ENCODE assay signal across 1 cellular context in the genomic region with DNA sequence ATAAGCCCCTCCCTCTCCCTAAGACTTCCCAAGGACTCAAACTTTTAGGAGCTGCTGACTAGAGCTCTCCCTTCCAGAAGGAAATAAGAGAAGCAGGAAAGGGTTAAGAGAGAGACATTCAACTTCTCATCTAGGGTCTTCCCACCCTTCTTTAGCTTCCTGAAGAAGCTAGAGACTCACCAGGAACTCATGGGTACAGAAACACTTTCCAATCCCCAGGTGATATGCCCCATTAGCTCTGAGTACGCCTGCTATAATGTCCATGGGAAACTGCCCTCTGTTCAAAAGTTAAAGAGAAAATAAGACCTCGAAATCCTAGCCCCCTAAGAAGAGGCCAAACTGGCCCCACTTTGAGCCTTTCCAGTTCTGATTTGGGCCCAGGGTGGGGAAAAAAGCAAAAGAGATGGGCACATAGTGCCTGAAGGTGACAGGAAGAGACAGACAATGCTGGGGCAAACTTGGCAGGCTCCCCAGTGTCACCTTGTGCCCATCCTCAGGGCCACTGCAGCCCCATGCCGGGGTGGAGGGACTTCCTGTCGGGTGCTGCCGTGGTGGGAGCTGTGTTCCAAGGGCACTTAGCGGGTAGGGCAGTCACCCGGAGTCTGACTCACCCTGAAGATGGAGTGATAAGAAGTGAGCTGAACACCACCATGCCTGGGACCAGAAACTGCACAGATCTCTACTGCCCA.
TF ChIP-seq lines count a peak whose summit lies in the region.

No MANE protein-coding gene starts in this region.

TF ChIP-seq in K562, 482 proteins besides CTCF, POLR2A, EP300 and RAD21 (continued from another document):
- TF ChIP-seq, protein P1, sequence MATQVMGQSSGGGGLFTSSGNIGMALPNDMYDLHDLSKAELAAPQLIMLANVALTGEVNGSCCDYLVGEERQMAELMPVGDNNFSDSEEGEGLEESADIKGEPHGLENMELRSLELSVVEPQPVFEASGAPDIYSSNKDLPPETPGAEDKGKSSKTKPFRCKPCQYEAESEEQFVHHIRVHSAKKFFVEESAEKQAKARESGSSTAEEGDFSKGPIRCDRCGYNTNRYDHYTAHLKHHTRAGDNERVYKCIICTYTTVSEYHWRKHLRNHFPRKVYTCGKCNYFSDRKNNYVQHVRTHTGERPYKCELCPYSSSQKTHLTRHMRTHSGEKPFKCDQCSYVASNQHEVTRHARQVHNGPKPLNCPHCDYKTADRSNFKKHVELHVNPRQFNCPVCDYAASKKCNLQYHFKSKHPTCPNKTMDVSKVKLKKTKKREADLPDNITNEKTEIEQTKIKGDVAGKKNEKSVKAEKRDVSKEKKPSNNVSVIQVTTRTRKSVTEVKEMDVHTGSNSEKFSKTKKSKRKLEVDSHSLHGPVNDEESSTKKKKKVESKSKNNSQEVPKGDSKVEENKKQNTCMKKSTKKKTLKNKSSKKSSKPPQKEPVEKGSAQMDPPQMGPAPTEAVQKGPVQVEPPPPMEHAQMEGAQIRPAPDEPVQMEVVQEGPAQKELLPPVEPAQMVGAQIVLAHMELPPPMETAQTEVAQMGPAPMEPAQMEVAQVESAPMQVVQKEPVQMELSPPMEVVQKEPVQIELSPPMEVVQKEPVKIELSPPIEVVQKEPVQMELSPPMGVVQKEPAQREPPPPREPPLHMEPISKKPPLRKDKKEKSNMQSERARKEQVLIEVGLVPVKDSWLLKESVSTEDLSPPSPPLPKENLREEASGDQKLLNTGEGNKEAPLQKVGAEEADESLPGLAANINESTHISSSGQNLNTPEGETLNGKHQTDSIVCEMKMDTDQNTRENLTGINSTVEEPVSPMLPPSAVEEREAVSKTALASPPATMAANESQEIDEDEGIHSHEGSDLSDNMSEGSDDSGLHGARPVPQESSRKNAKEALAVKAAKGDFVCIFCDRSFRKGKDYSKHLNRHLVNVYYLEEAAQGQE (CRISPR knock-in tag; IDR thresholded peaks at IDR 0.05; ENCODE audit: low read depth): 0 out of 2 replicates have a peak, but pooled peaks have one; percentile 31
- TF ChIP-seq ZFP36 (IDR thresholded peaks at IDR 0.05; ENCODE audit: low read depth, low read length, partially characterized antibody) (peak; percentile 11), ZKSCAN8 (CRISPR knock-in tag; IDR thresholded peaks at IDR 0.05) (peak; percentile 43; the same call in 1 of the 2 replicates), ZNF584 (CRISPR knock-in tag; IDR thresholded peaks at IDR 0.05; ENCODE audit: low read depth) (peak; percentile 74; the same call in 1 of the 2 replicates), DIDO1 (tag; IDR thresholded peaks at IDR 0.05; ENCODE audit: low read depth) (no peak), CXXC5 (CRISPR knock-in tag; IDR thresholded peaks at IDR 0.05) (peak; percentile 55), ZNF347 (CRISPR knock-in tag; IDR thresholded peaks at IDR 0.05; ENCODE audit: low read depth) (no peak), ARID1B (IDR thresholded peaks at IDR 0.05) (peak; percentile 84), MYNN (IDR thresholded peaks at IDR 0.05) (peak; percentile 93), MYNN (CRISPR knock-in tag; IDR thresholded peaks at IDR 0.05) (no peak), ELF2 (CRISPR knock-in tag; IDR thresholded peaks at IDR 0.05) (peak; percentile 40; the same call in 1 of the 2 replicates), FOXP1 (CRISPR knock-in tag; IDR thresholded peaks at IDR 0.05) (peak; percentile 58; the same call in 1 of the 2 replicates), ZBTB8A (IDR thresholded peaks at IDR 0.05; ENCODE audit: partially characterized antibody) (no peak), ZNF311 (CRISPR knock-in tag; IDR thresholded peaks at IDR 0.05) (0 out of 2 replicates have a peak, but pooled peaks have one; percentile 18), JUN (IDR thresholded peaks at IDR 0.05; ENCODE audit: borderline replicate concordance, low read depth, low read length) (peak; percentile 92), JUN (CRISPR knock-in tag; IDR thresholded peaks at IDR 0.05; ENCODE audit: borderline replicate concordance) (peak; percentile 88; the same call in 1 of the 2 replicates), FOS (IDR thresholded peaks at IDR 0.05; ENCODE audit: extremely low read depth, insufficient read length) (peak; percentile 75), MTA3 (IDR thresholded peaks at IDR 0.05; ENCODE audit: borderline replicate concordance) (peak; percentile 78; the same call in 1 of the 2 replicates), FIP1L1 (IDR thresholded peaks at IDR 0.05; ENCODE audit: low read depth, low read length, poor library complexity, severe bottlenecking) (no peak), GATA2 (CRISPR knock-in tag; IDR thresholded peaks at IDR 0.05) (peak; percentile 80), ZNF134 (CRISPR knock-in tag; conservative IDR thresholded peaks at IDR 0.05) (peak; percentile 30), SMAD4 (CRISPR knock-in tag; conservative IDR thresholded peaks at IDR 0.05) (peak; percentile 79), NELFE (IDR thresholded peaks at IDR 0.05; ENCODE audit: insufficient read depth, insufficient read length) (no peak), SMARCA4 (IDR thresholded peaks at IDR 0.05) (peak; percentile 86), ZNF41 (CRISPR knock-in tag; conservative IDR thresholded peaks at IDR 0.05) (peak; percentile 66; the same call in 1 of the 2 replicates), GABPB1 (CRISPR knock-in tag; IDR thresholded peaks at IDR 0.05) (peak; percentile 57; the same call in 1 of the 2 replicates), CCNT2 (IDR thresholded peaks at IDR 0.05; ENCODE audit: borderline replicate concordance, extremely low read depth, insufficient read length, low read depth, low read length) (no peak), ZNF431 (CRISPR knock-in tag; IDR thresholded peaks at IDR 0.05) (no peak), RBM39 (optimal IDR thresholded peaks at IDR 0.05; ENCODE audit: low read depth, low read length) (no peak), BHLHE40 (IDR thresholded peaks at IDR 0.05; ENCODE audit: low read length) (peak; percentile 62; the same call in 1 of the 2 replicates), TAL1 (IDR thresholded peaks at IDR 0.05) (no peak), RB1 (IDR thresholded peaks at IDR 0.05; ENCODE audit: low read depth) (peak; percentile 7; the same call in 1 of the 2 replicates), NR2C1 (IDR thresholded peaks at IDR 0.05) (no peak), NR2C1 (tag; IDR thresholded peaks at IDR 0.05) (peak; percentile 37; the same call in 1 of the 2 replicates)
- TF ChIP-seq, protein P2, sequence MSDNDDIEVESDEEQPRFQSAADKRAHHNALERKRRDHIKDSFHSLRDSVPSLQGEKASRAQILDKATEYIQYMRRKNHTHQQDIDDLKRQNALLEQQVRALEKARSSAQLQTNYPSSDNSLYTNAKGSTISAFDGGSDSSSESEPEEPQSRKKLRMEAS (CRISPR knock-in tag; IDR thresholded peaks at IDR 0.05): peak; percentile 49
- TF ChIP-seq, protein P3, sequence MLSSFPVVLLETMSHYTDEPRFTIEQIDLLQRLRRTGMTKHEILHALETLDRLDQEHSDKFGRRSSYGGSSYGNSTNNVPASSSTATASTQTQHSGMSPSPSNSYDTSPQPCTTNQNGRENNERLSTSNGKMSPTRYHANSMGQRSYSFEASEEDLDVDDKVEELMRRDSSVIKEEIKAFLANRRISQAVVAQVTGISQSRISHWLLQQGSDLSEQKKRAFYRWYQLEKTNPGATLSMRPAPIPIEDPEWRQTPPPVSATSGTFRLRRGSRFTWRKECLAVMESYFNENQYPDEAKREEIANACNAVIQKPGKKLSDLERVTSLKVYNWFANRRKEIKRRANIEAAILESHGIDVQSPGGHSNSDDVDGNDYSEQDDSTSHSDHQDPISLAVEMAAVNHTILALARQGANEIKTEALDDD (IDR thresholded peaks at IDR 0.05): peak; percentile 42; the same call in 1 of the 2 replicates
- TF ChIP-seq, protein P4, sequence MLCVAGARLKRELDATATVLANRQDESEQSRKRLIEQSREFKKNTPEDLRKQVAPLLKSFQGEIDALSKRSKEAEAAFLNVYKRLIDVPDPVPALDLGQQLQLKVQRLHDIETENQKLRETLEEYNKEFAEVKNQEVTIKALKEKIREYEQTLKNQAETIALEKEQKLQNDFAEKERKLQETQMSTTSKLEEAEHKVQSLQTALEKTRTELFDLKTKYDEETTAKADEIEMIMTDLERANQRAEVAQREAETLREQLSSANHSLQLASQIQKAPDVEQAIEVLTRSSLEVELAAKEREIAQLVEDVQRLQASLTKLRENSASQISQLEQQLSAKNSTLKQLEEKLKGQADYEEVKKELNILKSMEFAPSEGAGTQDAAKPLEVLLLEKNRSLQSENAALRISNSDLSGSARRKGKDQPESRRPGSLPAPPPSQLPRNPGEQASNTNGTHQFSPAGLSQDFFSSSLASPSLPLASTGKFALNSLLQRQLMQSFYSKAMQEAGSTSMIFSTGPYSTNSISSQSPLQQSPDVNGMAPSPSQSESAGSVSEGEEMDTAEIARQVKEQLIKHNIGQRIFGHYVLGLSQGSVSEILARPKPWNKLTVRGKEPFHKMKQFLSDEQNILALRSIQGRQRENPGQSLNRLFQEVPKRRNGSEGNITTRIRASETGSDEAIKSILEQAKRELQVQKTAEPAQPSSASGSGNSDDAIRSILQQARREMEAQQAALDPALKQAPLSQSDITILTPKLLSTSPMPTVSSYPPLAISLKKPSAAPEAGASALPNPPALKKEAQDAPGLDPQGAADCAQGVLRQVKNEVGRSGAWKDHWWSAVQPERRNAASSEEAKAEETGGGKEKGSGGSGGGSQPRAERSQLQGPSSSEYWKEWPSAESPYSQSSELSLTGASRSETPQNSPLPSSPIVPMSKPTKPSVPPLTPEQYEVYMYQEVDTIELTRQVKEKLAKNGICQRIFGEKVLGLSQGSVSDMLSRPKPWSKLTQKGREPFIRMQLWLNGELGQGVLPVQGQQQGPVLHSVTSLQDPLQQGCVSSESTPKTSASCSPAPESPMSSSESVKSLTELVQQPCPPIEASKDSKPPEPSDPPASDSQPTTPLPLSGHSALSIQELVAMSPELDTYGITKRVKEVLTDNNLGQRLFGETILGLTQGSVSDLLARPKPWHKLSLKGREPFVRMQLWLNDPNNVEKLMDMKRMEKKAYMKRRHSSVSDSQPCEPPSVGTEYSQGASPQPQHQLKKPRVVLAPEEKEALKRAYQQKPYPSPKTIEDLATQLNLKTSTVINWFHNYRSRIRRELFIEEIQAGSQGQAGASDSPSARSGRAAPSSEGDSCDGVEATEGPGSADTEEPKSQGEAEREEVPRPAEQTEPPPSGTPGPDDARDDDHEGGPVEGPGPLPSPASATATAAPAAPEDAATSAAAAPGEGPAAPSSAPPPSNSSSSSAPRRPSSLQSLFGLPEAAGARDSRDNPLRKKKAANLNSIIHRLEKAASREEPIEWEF (CRISPR knock-in tag; IDR thresholded peaks at IDR 0.05): no peak
- TF ChIP-seq, protein P5, sequence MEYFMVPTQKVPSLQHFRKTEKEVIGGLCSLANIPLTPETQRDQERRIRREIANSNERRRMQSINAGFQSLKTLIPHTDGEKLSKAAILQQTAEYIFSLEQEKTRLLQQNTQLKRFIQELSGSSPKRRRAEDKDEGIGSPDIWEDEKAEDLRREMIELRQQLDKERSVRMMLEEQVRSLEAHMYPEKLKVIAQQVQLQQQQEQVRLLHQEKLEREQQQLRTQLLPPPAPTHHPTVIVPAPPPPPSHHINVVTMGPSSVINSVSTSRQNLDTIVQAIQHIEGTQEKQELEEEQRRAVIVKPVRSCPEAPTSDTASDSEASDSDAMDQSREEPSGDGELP (CRISPR knock-in tag; IDR thresholded peaks at IDR 0.05; ENCODE audit: borderline replicate concordance): peak; percentile 53; the same call in 1 of the 2 replicates
- TF ChIP-seq, protein P6, sequence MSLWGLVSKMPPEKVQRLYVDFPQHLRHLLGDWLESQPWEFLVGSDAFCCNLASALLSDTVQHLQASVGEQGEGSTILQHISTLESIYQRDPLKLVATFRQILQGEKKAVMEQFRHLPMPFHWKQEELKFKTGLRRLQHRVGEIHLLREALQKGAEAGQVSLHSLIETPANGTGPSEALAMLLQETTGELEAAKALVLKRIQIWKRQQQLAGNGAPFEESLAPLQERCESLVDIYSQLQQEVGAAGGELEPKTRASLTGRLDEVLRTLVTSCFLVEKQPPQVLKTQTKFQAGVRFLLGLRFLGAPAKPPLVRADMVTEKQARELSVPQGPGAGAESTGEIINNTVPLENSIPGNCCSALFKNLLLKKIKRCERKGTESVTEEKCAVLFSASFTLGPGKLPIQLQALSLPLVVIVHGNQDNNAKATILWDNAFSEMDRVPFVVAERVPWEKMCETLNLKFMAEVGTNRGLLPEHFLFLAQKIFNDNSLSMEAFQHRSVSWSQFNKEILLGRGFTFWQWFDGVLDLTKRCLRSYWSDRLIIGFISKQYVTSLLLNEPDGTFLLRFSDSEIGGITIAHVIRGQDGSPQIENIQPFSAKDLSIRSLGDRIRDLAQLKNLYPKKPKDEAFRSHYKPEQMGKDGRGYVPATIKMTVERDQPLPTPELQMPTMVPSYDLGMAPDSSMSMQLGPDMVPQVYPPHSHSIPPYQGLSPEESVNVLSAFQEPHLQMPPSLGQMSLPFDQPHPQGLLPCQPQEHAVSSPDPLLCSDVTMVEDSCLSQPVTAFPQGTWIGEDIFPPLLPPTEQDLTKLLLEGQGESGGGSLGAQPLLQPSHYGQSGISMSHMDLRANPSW (CRISPR knock-in tag; IDR thresholded peaks at IDR 0.05): no peak
